In genomic region chr3:9552252-9552999, GRCh38 we compare ENCODE assay signal across 1 cellular context.
TF ChIP-seq lines count a peak whose summit lies in the region.

No MANE protein-coding gene starts in this region.

TF ChIP-seq in WTC11, 78 proteins besides CTCF, POLR2A, EP300 and RAD21 (continued from another document and continues in another):
- TF ChIP-seq ZBTB43 (CRISPR knock-in tag; IDR thresholded peaks at IDR 0.05) = peak; percentile 90
- TF ChIP-seq, protein P1, sequence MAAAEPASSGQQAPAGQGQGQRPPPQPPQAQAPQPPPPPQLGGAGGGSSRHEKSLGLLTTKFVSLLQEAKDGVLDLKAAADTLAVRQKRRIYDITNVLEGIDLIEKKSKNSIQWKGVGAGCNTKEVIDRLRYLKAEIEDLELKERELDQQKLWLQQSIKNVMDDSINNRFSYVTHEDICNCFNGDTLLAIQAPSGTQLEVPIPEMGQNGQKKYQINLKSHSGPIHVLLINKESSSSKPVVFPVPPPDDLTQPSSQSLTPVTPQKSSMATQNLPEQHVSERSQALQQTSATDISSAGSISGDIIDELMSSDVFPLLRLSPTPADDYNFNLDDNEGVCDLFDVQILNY (CRISPR knock-in tag; IDR thresholded peaks at IDR 0.05) = peak; percentile 84; the same call in 1 of the 2 replicates
- TF ChIP-seq, protein P2, sequence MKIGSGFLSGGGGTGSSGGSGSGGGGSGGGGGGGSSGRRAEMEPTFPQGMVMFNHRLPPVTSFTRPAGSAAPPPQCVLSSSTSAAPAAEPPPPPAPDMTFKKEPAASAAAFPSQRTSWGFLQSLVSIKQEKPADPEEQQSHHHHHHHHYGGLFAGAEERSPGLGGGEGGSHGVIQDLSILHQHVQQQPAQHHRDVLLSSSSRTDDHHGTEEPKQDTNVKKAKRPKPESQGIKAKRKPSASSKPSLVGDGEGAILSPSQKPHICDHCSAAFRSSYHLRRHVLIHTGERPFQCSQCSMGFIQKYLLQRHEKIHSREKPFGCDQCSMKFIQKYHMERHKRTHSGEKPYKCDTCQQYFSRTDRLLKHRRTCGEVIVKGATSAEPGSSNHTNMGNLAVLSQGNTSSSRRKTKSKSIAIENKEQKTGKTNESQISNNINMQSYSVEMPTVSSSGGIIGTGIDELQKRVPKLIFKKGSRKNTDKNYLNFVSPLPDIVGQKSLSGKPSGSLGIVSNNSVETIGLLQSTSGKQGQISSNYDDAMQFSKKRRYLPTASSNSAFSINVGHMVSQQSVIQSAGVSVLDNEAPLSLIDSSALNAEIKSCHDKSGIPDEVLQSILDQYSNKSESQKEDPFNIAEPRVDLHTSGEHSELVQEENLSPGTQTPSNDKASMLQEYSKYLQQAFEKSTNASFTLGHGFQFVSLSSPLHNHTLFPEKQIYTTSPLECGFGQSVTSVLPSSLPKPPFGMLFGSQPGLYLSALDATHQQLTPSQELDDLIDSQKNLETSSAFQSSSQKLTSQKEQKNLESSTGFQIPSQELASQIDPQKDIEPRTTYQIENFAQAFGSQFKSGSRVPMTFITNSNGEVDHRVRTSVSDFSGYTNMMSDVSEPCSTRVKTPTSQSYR (CRISPR knock-in tag; IDR thresholded peaks at IDR 0.05) = peak; percentile 97
- peak; percentile 98 for TF ChIP-seq ZNF219 (CRISPR knock-in tag; IDR thresholded peaks at IDR 0.05; ENCODE audit: borderline replicate concordance)
- TF ChIP-seq AR (CRISPR knock-in tag; IDR thresholded peaks at IDR 0.05) = no peak
- TF ChIP-seq ZBTB21 (CRISPR knock-in tag; IDR thresholded peaks at IDR 0.05; ENCODE audit: borderline replicate concordance) = peak; percentile 85
- TF ChIP-seq NR3C1 (CRISPR knock-in tag; conservative IDR thresholded peaks at IDR 0.05; ENCODE audit: low read depth) = peak; percentile 87
- TF ChIP-seq, protein P3, sequence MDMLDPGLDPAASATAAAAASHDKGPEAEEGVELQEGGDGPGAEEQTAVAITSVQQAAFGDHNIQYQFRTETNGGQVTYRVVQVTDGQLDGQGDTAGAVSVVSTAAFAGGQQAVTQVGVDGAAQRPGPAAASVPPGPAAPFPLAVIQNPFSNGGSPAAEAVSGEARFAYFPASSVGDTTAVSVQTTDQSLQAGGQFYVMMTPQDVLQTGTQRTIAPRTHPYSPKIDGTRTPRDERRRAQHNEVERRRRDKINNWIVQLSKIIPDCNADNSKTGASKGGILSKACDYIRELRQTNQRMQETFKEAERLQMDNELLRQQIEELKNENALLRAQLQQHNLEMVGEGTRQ (CRISPR knock-in tag; IDR thresholded peaks at IDR 0.05) = peak; percentile 47; the same call in 1 of the 2 replicates
- peak; percentile 97 for TF ChIP-seq ATF1 (CRISPR knock-in tag; IDR thresholded peaks at IDR 0.05)
- TF ChIP-seq, protein P4, sequence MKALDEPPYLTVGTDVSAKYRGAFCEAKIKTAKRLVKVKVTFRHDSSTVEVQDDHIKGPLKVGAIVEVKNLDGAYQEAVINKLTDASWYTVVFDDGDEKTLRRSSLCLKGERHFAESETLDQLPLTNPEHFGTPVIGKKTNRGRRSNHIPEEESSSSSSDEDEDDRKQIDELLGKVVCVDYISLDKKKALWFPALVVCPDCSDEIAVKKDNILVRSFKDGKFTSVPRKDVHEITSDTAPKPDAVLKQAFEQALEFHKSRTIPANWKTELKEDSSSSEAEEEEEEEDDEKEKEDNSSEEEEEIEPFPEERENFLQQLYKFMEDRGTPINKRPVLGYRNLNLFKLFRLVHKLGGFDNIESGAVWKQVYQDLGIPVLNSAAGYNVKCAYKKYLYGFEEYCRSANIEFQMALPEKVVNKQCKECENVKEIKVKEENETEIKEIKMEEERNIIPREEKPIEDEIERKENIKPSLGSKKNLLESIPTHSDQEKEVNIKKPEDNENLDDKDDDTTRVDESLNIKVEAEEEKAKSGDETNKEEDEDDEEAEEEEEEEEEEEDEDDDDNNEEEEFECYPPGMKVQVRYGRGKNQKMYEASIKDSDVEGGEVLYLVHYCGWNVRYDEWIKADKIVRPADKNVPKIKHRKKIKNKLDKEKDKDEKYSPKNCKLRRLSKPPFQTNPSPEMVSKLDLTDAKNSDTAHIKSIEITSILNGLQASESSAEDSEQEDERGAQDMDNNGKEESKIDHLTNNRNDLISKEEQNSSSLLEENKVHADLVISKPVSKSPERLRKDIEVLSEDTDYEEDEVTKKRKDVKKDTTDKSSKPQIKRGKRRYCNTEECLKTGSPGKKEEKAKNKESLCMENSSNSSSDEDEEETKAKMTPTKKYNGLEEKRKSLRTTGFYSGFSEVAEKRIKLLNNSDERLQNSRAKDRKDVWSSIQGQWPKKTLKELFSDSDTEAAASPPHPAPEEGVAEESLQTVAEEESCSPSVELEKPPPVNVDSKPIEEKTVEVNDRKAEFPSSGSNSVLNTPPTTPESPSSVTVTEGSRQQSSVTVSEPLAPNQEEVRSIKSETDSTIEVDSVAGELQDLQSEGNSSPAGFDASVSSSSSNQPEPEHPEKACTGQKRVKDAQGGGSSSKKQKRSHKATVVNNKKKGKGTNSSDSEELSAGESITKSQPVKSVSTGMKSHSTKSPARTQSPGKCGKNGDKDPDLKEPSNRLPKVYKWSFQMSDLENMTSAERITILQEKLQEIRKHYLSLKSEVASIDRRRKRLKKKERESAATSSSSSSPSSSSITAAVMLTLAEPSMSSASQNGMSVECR (CRISPR knock-in tag; IDR thresholded peaks at IDR 0.05; ENCODE audit: borderline replicate concordance) = peak; percentile 100
- TF ChIP-seq ZNF396 (CRISPR knock-in tag; IDR thresholded peaks at IDR 0.05; ENCODE audit: borderline replicate concordance) = peak; percentile 77; the same call in 1 of the 2 replicates
- TF ChIP-seq HMGA2 (CRISPR knock-in tag; IDR thresholded peaks at IDR 0.05) = no peak
- peak; percentile 99 for TF ChIP-seq ZNF232 (CRISPR knock-in tag; IDR thresholded peaks at IDR 0.05)
- 0 out of 2 replicates have a peak, but pooled peaks have one; percentile 74 for TF ChIP-seq AFF4 (CRISPR knock-in tag; IDR thresholded peaks at IDR 0.05; ENCODE audit: borderline replicate concordance)
- TF ChIP-seq, protein P5, sequence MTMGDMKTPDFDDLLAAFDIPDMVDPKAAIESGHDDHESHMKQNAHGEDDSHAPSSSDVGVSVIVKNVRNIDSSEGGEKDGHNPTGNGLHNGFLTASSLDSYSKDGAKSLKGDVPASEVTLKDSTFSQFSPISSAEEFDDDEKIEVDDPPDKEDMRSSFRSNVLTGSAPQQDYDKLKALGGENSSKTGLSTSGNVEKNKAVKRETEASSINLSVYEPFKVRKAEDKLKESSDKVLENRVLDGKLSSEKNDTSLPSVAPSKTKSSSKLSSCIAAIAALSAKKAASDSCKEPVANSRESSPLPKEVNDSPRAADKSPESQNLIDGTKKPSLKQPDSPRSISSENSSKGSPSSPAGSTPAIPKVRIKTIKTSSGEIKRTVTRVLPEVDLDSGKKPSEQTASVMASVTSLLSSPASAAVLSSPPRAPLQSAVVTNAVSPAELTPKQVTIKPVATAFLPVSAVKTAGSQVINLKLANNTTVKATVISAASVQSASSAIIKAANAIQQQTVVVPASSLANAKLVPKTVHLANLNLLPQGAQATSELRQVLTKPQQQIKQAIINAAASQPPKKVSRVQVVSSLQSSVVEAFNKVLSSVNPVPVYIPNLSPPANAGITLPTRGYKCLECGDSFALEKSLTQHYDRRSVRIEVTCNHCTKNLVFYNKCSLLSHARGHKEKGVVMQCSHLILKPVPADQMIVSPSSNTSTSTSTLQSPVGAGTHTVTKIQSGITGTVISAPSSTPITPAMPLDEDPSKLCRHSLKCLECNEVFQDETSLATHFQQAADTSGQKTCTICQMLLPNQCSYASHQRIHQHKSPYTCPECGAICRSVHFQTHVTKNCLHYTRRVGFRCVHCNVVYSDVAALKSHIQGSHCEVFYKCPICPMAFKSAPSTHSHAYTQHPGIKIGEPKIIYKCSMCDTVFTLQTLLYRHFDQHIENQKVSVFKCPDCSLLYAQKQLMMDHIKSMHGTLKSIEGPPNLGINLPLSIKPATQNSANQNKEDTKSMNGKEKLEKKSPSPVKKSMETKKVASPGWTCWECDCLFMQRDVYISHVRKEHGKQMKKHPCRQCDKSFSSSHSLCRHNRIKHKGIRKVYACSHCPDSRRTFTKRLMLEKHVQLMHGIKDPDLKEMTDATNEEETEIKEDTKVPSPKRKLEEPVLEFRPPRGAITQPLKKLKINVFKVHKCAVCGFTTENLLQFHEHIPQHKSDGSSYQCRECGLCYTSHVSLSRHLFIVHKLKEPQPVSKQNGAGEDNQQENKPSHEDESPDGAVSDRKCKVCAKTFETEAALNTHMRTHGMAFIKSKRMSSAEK (CRISPR knock-in tag; IDR thresholded peaks at IDR 0.05; ENCODE audit: borderline replicate concordance) = no peak
- TF ChIP-seq JUN (CRISPR knock-in tag; IDR thresholded peaks at IDR 0.05) = peak; percentile 98
- TF ChIP-seq NFATC4 (CRISPR knock-in tag; IDR thresholded peaks at IDR 0.05) = no peak
- TF ChIP-seq SOX15 (CRISPR knock-in tag; IDR thresholded peaks at IDR 0.05) = no peak
- TF ChIP-seq ZNF416 (CRISPR knock-in tag; IDR thresholded peaks at IDR 0.05) = no peak
- peak; percentile 95 for TF ChIP-seq MYBL2 (CRISPR knock-in tag; IDR thresholded peaks at IDR 0.05)
- TF ChIP-seq ERG (CRISPR knock-in tag; IDR thresholded peaks at IDR 0.05) = no peak; the same call in 1 of the 2 replicates
- peak; percentile 85; the same call in 1 of the 2 replicates for TF ChIP-seq MLX (CRISPR knock-in tag; IDR thresholded peaks at IDR 0.05)
- peak; percentile 94 for TF ChIP-seq TCF7 (CRISPR knock-in tag; IDR thresholded peaks at IDR 0.05; ENCODE audit: low read depth)
- TF ChIP-seq MXD4 (CRISPR knock-in tag; IDR thresholded peaks at IDR 0.05; ENCODE audit: borderline replicate concordance) = no peak; the same call in 1 of the 2 replicates
- TF ChIP-seq GRHL2 (CRISPR knock-in tag; IDR thresholded peaks at IDR 0.05; ENCODE audit: insufficient replicate concordance, severe bottlenecking) = no peak
- no peak for TF ChIP-seq ZNF671 (CRISPR knock-in tag; IDR thresholded peaks at IDR 0.05)
- TF ChIP-seq TP53 (CRISPR knock-in tag; IDR thresholded peaks at IDR 0.05) = peak; percentile 97
- TF ChIP-seq ZNF317 (CRISPR knock-in tag; IDR thresholded peaks at IDR 0.05; ENCODE audit: borderline replicate concordance, low read depth) = peak; percentile 70; the same call in 1 of the 2 replicates
